21 cellular contexts compared by ENCODE assay signal in the genomic region with DNA sequence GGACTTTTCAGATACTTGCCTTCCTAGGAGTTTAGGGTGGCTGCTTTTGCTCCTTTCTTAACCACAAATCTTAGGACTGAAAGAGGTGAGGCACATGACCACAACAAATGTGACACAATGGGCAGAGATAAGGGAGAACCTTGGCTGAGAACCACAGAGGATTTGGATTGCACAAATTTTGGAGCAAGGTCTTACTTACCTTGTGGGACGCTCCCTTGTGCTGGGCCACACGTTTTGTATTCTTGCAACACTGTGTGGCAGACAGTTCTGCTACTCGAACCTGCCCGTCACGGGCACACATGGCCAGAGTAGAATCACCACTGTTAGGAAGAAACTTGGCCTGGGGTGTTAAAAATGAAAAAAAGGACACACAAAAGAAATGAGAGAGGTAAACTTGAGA. TPM values are rescaled to one million over a fixed set of nuclear protein-coding genes. Genes with fewer than 3 reads are reported as not detected.
"Had no signal": no experiment of that assay in that cellular context is flagged by ENCODE, and none has a peak within 500 bp of the region (broad histone marks: within the 10 kb centered on the region; RNA-seq: fewer than 3 reads in every experiment).

No MANE protein-coding gene starts in this region.

- H3K9me3 ChIP-seq: ovary, thoracic aorta, upper lobe of right lung had no signal

- ATAC-seq: esophagus mucosa; naive thymus-derived CD4-positive, alpha-beta T cell; sciatic nerve; stimulated activated naive B cell treated with anti-CD40 and anti-IgM and Interleukin-4, amounts not matched to agents 10 μg/mL and 1 μg/mL and 100 μg/mL, for 72 hours; upper lobe of right lung had no signal

- H3K4me3 ChIP-seq: neural progenitor cell, ovary, smooth muscle cell, thoracic aorta, upper lobe of right lung had no signal

- H3K36me3 ChIP-seq: ovary had no signal

- H3K27ac ChIP-seq: neural progenitor cell, ovary, thoracic aorta, upper lobe of right lung, VCaP had no signal

- DNase-seq: activated CD4-positive, alpha-beta T cell treated with anti-CD3 and anti-CD28 coated beads, Interleukin-2, amount 50 U/mL, for 48 hours; activated naive CD4-positive, alpha-beta T cell treated with anti-CD3 and anti-CD28 coated beads, Interleukin-2, amount 10 ng/mL, durations not matched to agents 7 days and 5 days; activated T-cell treated with anti-CD3 and anti-CD28 coated beads for 4 hours; effector CD8-positive, alpha-beta T cell; hippocampal formation; islet precursor cell; naive thymus-derived CD4-positive, alpha-beta T cell; ovary; stimulated activated CD4-positive, alpha-beta T cell treated with anti-CD3 and anti-CD28 coated beads, Interleukin-4, amount 100 ng/mL, for 24 hours; stimulated activated naive B cell treated with anti-CD40 and anti-IgM and Interleukin-4, amounts not matched to agents 10 μg/mL and 1 μg/mL and 100 μg/mL, for 72 hours; T-helper 2 cell; upper lobe of right lung had no signal

- H3K4me2 ChIP-seq: neural progenitor cell, smooth muscle cell had no signal

- H2AFZ ChIP-seq: neural progenitor cell had no signal

- H3K9ac ChIP-seq: neural progenitor cell had no signal

- H3K27me3 ChIP-seq: neural progenitor cell, ovary, upper lobe of right lung had no signal

- H3K4me1 ChIP-seq: neural progenitor cell, upper lobe of right lung had no signal

RNA-seq across cellular contexts. Expression of a gene that starts 48.0 kb away (rescaled TPM):
- total RNA-seq: glomerular endothelial cell, pulmonary artery endothelial cell, SK-MEL-5 had no signal
- polyA plus RNA-seq: naive thymus-derived CD4-positive, alpha-beta T cell; smooth muscle cell had no signal
